In genomic region chr11:96238563-96239166, GRCh38 we compare ENCODE assay signal across 16 cellular contexts.
DNase-seq lines count a peak whose midpoint lies in the region; ATAC-seq and TF ChIP-seq lines count a peak whose summit lies in the region.
"Had no signal": no experiment of that assay in that cellular context is flagged by ENCODE, and none has a peak within 500 bp of the region (broad histone marks: within the 10 kb centered on the region; RNA-seq: fewer than 3 reads in every experiment).

No MANE protein-coding gene starts in this region.

- no peaks in the 10 kb centered on the region for H3K27me3 Mint-ChIP-seq in MCF 10A (ENCODE audit: insufficient read depth, unreplicated experiment)
- H3K27me3 Mint-ChIP-seq: effector memory CD8-positive, alpha-beta T cell had no signal

- TF ChIP-seq CTCF in breast epithelium (IDR thresholded peaks at IDR 0.05) (no peak), MCF 10A (IDR thresholded peaks at IDR 0.05; ENCODE audit: unreplicated experiment) (no peak), ascending aorta (IDR thresholded peaks at IDR 0.05) (no peak)

- no peak for TF ChIP-seq POLR2A in breast epithelium (IDR thresholded peaks at IDR 0.05)

- POLR2A ChIA-PET in MCF 10A (lab: Yijun Ruan, JAX) = interaction anchor here (0.7 to 10.8 kb wide), 17 partner anchors 12 to 183 kb away, joined by 3 to 169 read pairs (median 5); partner anchors contain the start of genes CCDC82, JRKL and MAML2

- peak overlapping the region; percentile 73 to 80 for H3K27ac ChIP-seq in breast epithelium
- peak overlapping the region; percentile 53 to 60 for H3K27ac ChIP-seq in ascending aorta
- H3K27ac ChIP-seq in muscle layer of duodenum (ENCODE audit: low read length) = peak overlapping the region; percentile 11
- H3K27ac ChIP-seq: thyroid gland had no signal

- H3K4me1 ChIP-seq in breast epithelium (peaks cover 4 to 23% of the 10 kb centered on the region in 2 donors), ascending aorta (peaks cover 0 to 28% of the 10 kb centered on the region in 2 donors), muscle layer of duodenum (ENCODE audit: control insufficient read depth in 1 of 2, insufficient read depth in 2 of 2, low read length in 2 of 2) (peaks cover 12 to 43% of the 10 kb centered on the region in 2 donors)

- intact Hi-C loops in breast epithelium (cut with DNase I; ENCODE audit: low total_unique reads) (no loop called here), MCF 10A (cut with micrococcal nuclease) (no loop called here), ascending aorta (cut with DNase I) (loop anchor here (5.0 kb wide), 1 partner anchor 76 kb away; no protein-coding TSS in a partner anchor)

- DNase-seq in breast epithelium (ENCODE audit: low spot score in 2 of 2) (no peak), MCF 10A (ENCODE audit: unreplicated experiment) (no peak), ascending aorta (ENCODE audit: low spot score in 2 of 2) (no peak), NCI-H187 treated with DMSO at 0.1 percent for 48 hours (lab: John Stamatoyannopoulos, UW) (no peak)
- DNase-seq: activated CD4-positive, alpha-beta T cell treated with anti-CD3 and anti-CD28 coated beads for 1 hour; activated naive CD4-positive, alpha-beta T cell treated with anti-CD3 and anti-CD28 coated beads for 36 hours; effector memory CD8-positive, alpha-beta T cell; kidney; NCI-H1048; NCI-H510A; T-helper 2 cell; thyroid gland had no signal

- H3K4me3 ChIP-seq in breast epithelium (no peak overlapping the region), ascending aorta (no peak overlapping the region), muscle layer of duodenum (ENCODE audit: low read depth in 1 of 2, low read length in 2 of 2) (no peak overlapping the region)
- H3K4me3 ChIP-seq: thyroid gland had no signal

- peaks cover 10% of the 10 kb centered on the region for H3K36me3 Mint-ChIP-seq in MCF 10A (ENCODE audit: insufficient read depth, unreplicated experiment)

- H3K9me3 Mint-ChIP-seq in MCF 10A (ENCODE audit: unreplicated experiment) = no peaks in the 10 kb centered on the region
- H3K9me3 Mint-ChIP-seq: activated naive CD4-positive, alpha-beta T cell treated with anti-CD3 and anti-CD28 coated beads for 36 hours; effector memory CD8-positive, alpha-beta T cell had no signal

- CTCF ChIA-PET in MCF 10A (lab: Yijun Ruan, JAX) = interaction anchor here (0.6 to 6.2 kb wide), 19 partner anchors 10 to 403 kb away, joined by 3 to 63 read pairs (median 5); partner anchors contain the start of gene MAML2

- no peak overlapping the region for H3K27ac Mint-ChIP-seq in MCF 10A (ENCODE audit: low read depth, unreplicated experiment)
- H3K27ac Mint-ChIP-seq: effector memory CD8-positive, alpha-beta T cell had no signal

- H3K27me3 ChIP-seq in breast epithelium = no peaks in the 10 kb centered on the region
- no peaks in the 10 kb centered on the region for H3K27me3 ChIP-seq in ascending aorta
- H3K27me3 ChIP-seq in muscle layer of duodenum (ENCODE audit: low read depth, low read length) = no peaks in the 10 kb centered on the region
- H3K27me3 ChIP-seq: thyroid gland had no signal

- peaks cover 20% of the 10 kb centered on the region for H3K4me1 Mint-ChIP-seq in MCF 10A (ENCODE audit: insufficient read depth, unreplicated experiment)

- no peak overlapping the region for H3K4me3 Mint-ChIP-seq in MCF 10A (ENCODE audit: unreplicated experiment)
- H3K4me3 Mint-ChIP-seq: activated naive CD4-positive, alpha-beta T cell treated with anti-CD3 and anti-CD28 coated beads for 36 hours; effector memory CD8-positive, alpha-beta T cell had no signal

- no TSS peak for BruUV-seq in MCF 10A (replicated peaks; lab: Mats Ljungman, UMichigan)

- ATAC-seq in HG03135 (IDR thresholded peaks at IDR 0.05; ENCODE audit: unreplicated experiment) = no peak
- ATAC-seq in GM18858 (IDR thresholded peaks at IDR 0.05; ENCODE audit: unreplicated experiment) = no peak
- ATAC-seq in HG03039 (IDR thresholded peaks at IDR 0.05; ENCODE audit: unreplicated experiment) = no peak
- ATAC-seq: effector memory CD8-positive, alpha-beta T cell had no signal

- no peaks in the 10 kb centered on the region for H3K36me3 ChIP-seq in breast epithelium
- no peaks in the 10 kb centered on the region for H3K36me3 ChIP-seq in ascending aorta
- no peaks in the 10 kb centered on the region for H3K36me3 ChIP-seq in muscle layer of duodenum (ENCODE audit: control insufficient read depth in 1 of 2, insufficient read depth in 2 of 2, low read length in 2 of 2)
- H3K36me3 ChIP-seq: thyroid gland had no signal

- H3K9me3 ChIP-seq in breast epithelium = no peaks in the 10 kb centered on the region
- peaks cover 0 to under 1% of the 10 kb centered on the region in 2 donors for H3K9me3 ChIP-seq in ascending aorta
- no peaks in the 10 kb centered on the region for H3K9me3 ChIP-seq in muscle layer of duodenum (ENCODE audit: control insufficient read depth in 1 of 2, low read length in 2 of 2)
- H3K9me3 ChIP-seq: thyroid gland had no signal

Comparison
In these comparisons a context has a peak if more than half of its experiments do, and no peak if none do; other contexts are left out.
1. H3K27ac ChIP-seq: peak in every context shown above with its lines; median percentile 76 in breast epithelium; 56 in ascending aorta; 11 in muscle layer of duodenum.